8 cellular contexts compared by ENCODE assay signal in genomic region chr16:70703041-70703834, GRCh38. TPM values are rescaled to one million over a fixed set of nuclear protein-coding genes. Genes with fewer than 3 reads are reported as not detected.
DNase-seq lines count a peak whose midpoint lies in the region; ATAC-seq, FAIRE-seq and TF ChIP-seq lines count a peak whose summit lies in the region.

No MANE protein-coding gene starts in this region.

- H3K23me2 ChIP-seq in H1 (ENCODE audit: low read depth, low read length): no peaks in the 10 kb centered on the region

- H4K5ac ChIP-seq in H1 (ENCODE audit: insufficient read length, low read depth, low read length): no peak overlapping the region

- H2BK20ac ChIP-seq in H1 (ENCODE audit: low read length): no peak overlapping the region

- H3K56ac ChIP-seq in H1 (replicated peaks; ENCODE audit: insufficient read length, low read depth, low read length): no peak overlapping the region

- H4K20me1 ChIP-seq in H1 (replicated peaks in 1 of 2; ENCODE audit: control insufficient read depth in 1 of 2, insufficient read depth in 2 of 2, low read length in 2 of 2): peaks cover 0 to 6% of the 10 kb centered on the region in 2 experiments

- H4K8ac ChIP-seq in H1 (ENCODE audit: extremely low read depth, insufficient read depth, low read length): no peak overlapping the region

- POLR2A ChIA-PET in AG04449 (lab: Yijun Ruan, JAX): interaction anchor here (0.5 to 1.6 kb wide), 9 partner anchors 10 to 68 kb away, joined by 3 to 8 read pairs (median 4); no protein-coding TSS in a partner anchor
- POLR2A ChIA-PET in H1 (lab: Charles Lee; ENCODE audit: partially characterized antibody): interaction anchor here (0.7 to 1.5 kb wide), 5 partner anchors 9 to 48 kb away, joined by 3 to 5 read pairs (median 3); no protein-coding TSS in a partner anchor
- POLR2A ChIA-PET in CD4-positive, alpha-beta T cell (lab: Charles Lee): no interaction called here

- no peak overlapping the region for H2BK15ac ChIP-seq in H1 (ENCODE audit: low read length)

- H3K9ac ChIP-seq in H1 (replicated peaks in 1 of 4; ENCODE audit: extremely low read depth in 1 of 4, low read depth in 3 of 4, low read length in 3 of 4) (no peak overlapping the region), muscle layer of colon (ENCODE audit: low read length) (peak overlapping the region; percentile 58)

- TF ChIP-seq POLR2A in H1 (IDR thresholded peaks at IDR 0.05; ENCODE audit: control extremely low read depth in 1 of 2, low read depth in 2 of 2, low read length in 2 of 2): no peak

- H3K14ac ChIP-seq in H1 (ENCODE audit: insufficient read length): no peak overlapping the region

- H3K27me3 Mint-ChIP-seq in CD4-positive, alpha-beta T cell: no peaks in the 10 kb centered on the region

- no peaks in the 10 kb centered on the region for H3K9me3 Mint-ChIP-seq in CD4-positive, alpha-beta T cell

- H3K27ac ChIP-seq in H1 (ENCODE audit: low read depth, low read length) (no peak overlapping the region), muscle layer of colon (ENCODE audit: low read depth, low read length) (peak overlapping the region; percentile 90)
- no peak overlapping the region for H3K27ac ChIP-seq in CD4-positive, alpha-beta T cell (ENCODE audit: low read depth, low read length)

- H3K36me3 Mint-ChIP-seq in CD4-positive, alpha-beta T cell (ENCODE audit: low read depth): peaks cover 10% of the 10 kb centered on the region

- H3K79me2 ChIP-seq in H1 (ENCODE audit: control insufficient read depth in 1 of 2, insufficient read depth in 2 of 2, low read length in 2 of 2): no peaks in the 10 kb centered on the region

- 0 out of 2 replicates have a peak overlapping the region, but pooled peaks have one; percentile 61 for H2BK5ac ChIP-seq in H1 (ENCODE audit: low read depth, low read length)

- H3K36me3 ChIP-seq in MG63 (no peaks in the 10 kb centered on the region), H1 (ENCODE audit: control insufficient read depth in 2 of 4, insufficient read depth in 4 of 4, low read length in 3 of 4) (no peaks in the 10 kb centered on the region; a peak in 1 of 8 replicates), muscle layer of colon (ENCODE audit: insufficient read depth, low read length) (no peaks in the 10 kb centered on the region)

- intact Hi-C loops in CD4-positive, alpha-beta T cell (cut with DNase I, micrococcal nuclease): no loop called here

- H3K27me3 ChIP-seq in MG63 (no peaks in the 10 kb centered on the region), H1 (replicated peaks in 1 of 4; ENCODE audit: control insufficient read depth in 3 of 4, extremely low read depth in 1 of 4, insufficient read depth in 3 of 4, low read length in 3 of 4) (no peaks in the 10 kb centered on the region), muscle layer of colon (ENCODE audit: control insufficient read depth in 1 of 2, insufficient read depth in 2 of 2, low read length in 2 of 2) (no peaks in the 10 kb centered on the region)
- H3K27me3 ChIP-seq in CD4-positive, alpha-beta T cell (ENCODE audit: control insufficient read depth, insufficient read depth, low read length): no peaks in the 10 kb centered on the region

- H3K27ac Mint-ChIP-seq in CD4-positive, alpha-beta T cell: no peak overlapping the region

- peaks cover 5% of the 10 kb centered on the region for H3K4me1 Mint-ChIP-seq in CD4-positive, alpha-beta T cell (ENCODE audit: low read depth)

- no peak for TF ChIP-seq EP300 in H1 (IDR thresholded peaks at IDR 0.05; ENCODE audit: borderline replicate concordance in 1 of 2, low read depth in 2 of 2, low read length in 2 of 2)

- TF ChIP-seq RAD21 in H1 (IDR thresholded peaks at IDR 0.05 in 1 of 2, conservative IDR thresholded peaks at IDR 0.05 in 1 of 2; ENCODE audit: low read depth in 2 of 2, low read length in 2 of 2): no peak

- TF ChIP-seq CTCF in AG04449 (IDR thresholded peaks at IDR 0.05; ENCODE audit: insufficient read depth, low read length, missing control alignments) (peak; percentile 70), H1 (IDR thresholded peaks at IDR 0.05; ENCODE audit: control extremely low read depth in 1 of 3, insufficient read depth in 1 of 3, low read depth in 1 of 3, low read length in 3 of 3) (peak in 1 of 3 experiments; percentile 16; a peak in 1 of 4 replicates)
- no peak for TF ChIP-seq CTCF in CD4-positive, alpha-beta T cell (IDR thresholded peaks at IDR 0.05)

- H3K4me1 ChIP-seq in H1 (replicated peaks in 1 of 4; ENCODE audit: control insufficient read depth in 3 of 4, insufficient read depth in 4 of 4, low read length in 3 of 4) (peaks cover 0 to 14% (median 9%) of the 10 kb centered on the region in 4 experiments; a peak in 5 of 7 replicates), muscle layer of colon (ENCODE audit: insufficient read depth, low read length) (peaks cover 92% of the 10 kb centered on the region)

- no peak for FAIRE-seq in H1 (lab: Jason Lieb, UNC)

- no peak overlapping the region for H3K4me2 ChIP-seq in H1 (ENCODE audit: insufficient read depth in 1 of 2, low read depth in 2 of 2, low read length in 2 of 2)

- H2AFZ ChIP-seq in H1 (ENCODE audit: low read length): no peak overlapping the region

- no peak overlapping the region for H3K4me3 ChIP-seq in AG04449 (ENCODE audit: low read depth, low read length)
- no peak overlapping the region for H3K4me3 ChIP-seq in MG63
- no peak overlapping the region for H3K4me3 ChIP-seq in H1 (ENCODE audit: extremely low read depth in 1 of 4, insufficient read depth in 2 of 4, low read depth in 3 of 4, low read length in 4 of 4)
- H3K4me3 ChIP-seq in muscle layer of colon (ENCODE audit: low read depth in 1 of 2, low read length in 2 of 2): peak overlapping the region in 1 of 2 donors; percentile 12

- DNase-seq in AG04449 (ENCODE audit: low read depth, low spot score): peak; percentile 75
- DNase-seq in MG63: peak; percentile 80
- DNase-seq in H1 (ENCODE audit: low read depth in 1 of 2, low spot score in 2 of 2): no peak
- no peak for DNase-seq in cortex of kidney (lab: John Stamatoyannopoulos, UW)
- no peak for DNase-seq in CD4-positive, alpha-beta T cell
- DNase-seq in stimulated activated CD4-positive, alpha-beta T cell treated with anti-CD3 and anti-CD28 coated beads, Interleukin-1b, Interleukin-23, amount 100 ng/mL, for 48 hours: no peak
- DNase-seq in ecto neural progenitor cell (ENCODE audit: low spot score): no peak

- H3K9me3 ChIP-seq in MG63 (no peaks in the 10 kb centered on the region), H1 (ENCODE audit: insufficient read depth in 2 of 2, low read depth in 1 of 2, low read length in 1 of 2) (no peaks in the 10 kb centered on the region), muscle layer of colon (ENCODE audit: low read length) (no peaks in the 10 kb centered on the region)
- no peaks in the 10 kb centered on the region for H3K9me3 ChIP-seq in CD4-positive, alpha-beta T cell (ENCODE audit: control insufficient read depth, low read length)

- H4K91ac ChIP-seq in H1 (replicated peaks; ENCODE audit: insufficient read length, low read length): no peak overlapping the region

- peaks cover 2% of the 10 kb centered on the region; the same call in 1 of the 2 replicates for H3K79me1 ChIP-seq in H1 (ENCODE audit: low read depth, low read length)

- peak overlapping the region; percentile 38; the same call in 1 of the 2 replicates for H3K18ac ChIP-seq in H1 (ENCODE audit: extremely low read depth, low read length)

- 85% methylated on average over 16 of the region's 16 CpGs; no CpG with 5 or more reads in 1 of the 2 experiments for WGBS in H1 (ENCODE audit: extremely low coverage in 1 of 2, insufficient coverage in 1 of 2, insufficient read length in 1 of 2, insufficient replicate concordance in 2 of 2, low coverage in 1 of 2, low lambda C conversion rate in 2 of 2, missing lambda C conversion rate in 1 of 2), 2 experiments

- H2BK12ac ChIP-seq in H1 (ENCODE audit: low read depth, low read length): no peak overlapping the region

- no peak for ATAC-seq in CD4-positive, alpha-beta T cell (ENCODE audit: poor library complexity)

- CTCF ChIA-PET in AG04449 (lab: Yijun Ruan, JAX) (interaction anchor here (0.8 to 2.3 kb wide), 12 partner anchors 11 to 67 kb away, joined by 3 to 25 read pairs (median 4); no protein-coding TSS in a partner anchor), H1 (lab: Charles Lee; ENCODE audit: partially characterized antibody) (interaction anchor here (0.5 to 2.5 kb wide), 16 partner anchors 8 to 709 kb away, joined by 3 to 15 read pairs (median 4); no protein-coding TSS in a partner anchor)
- CTCF ChIA-PET in CD4-positive, alpha-beta T cell (lab: Charles Lee): no interaction called here

- H3K4ac ChIP-seq in H1 (replicated peaks; ENCODE audit: insufficient read length, low read depth, low read length): no peak overlapping the region

- no peak overlapping the region for H3K23ac ChIP-seq in H1 (ENCODE audit: insufficient read length)

- no peak overlapping the region; the same call in 1 of the 2 replicates for H2AK5ac ChIP-seq in H1 (ENCODE audit: low read depth, low read length)

- H2BK120ac ChIP-seq in H1 (replicated peaks; ENCODE audit: low read depth, low read length): no peak overlapping the region

- no peak overlapping the region for H3K4me3 Mint-ChIP-seq in CD4-positive, alpha-beta T cell

TF ChIP-seq in H1, 55 proteins besides CTCF, POLR2A, EP300 and RAD21 (continues in another document):
- peak; percentile 50; the same call in 1 of the 2 replicates for TF ChIP-seq TEAD4 (IDR thresholded peaks at IDR 0.05; ENCODE audit: low read depth, low read length)

RNA-seq across cellular contexts. Expression of gene MTSS2, which starts 17.4 kb away (rescaled TPM):
- 13.6 and 52.0 TPM in 2 replicates for total RNA-seq in MG63 (2014; rRNA removed; shearing (Covaris generic); ENCODE audit: low replicate concordance)
- 34.2 and 36.7 TPM in 2 replicates for total RNA-seq in H1 (2021; fragmentation: NEBNext Ultra II Directional; extraction: Animal tissue kit (Norgen Biotek cat#: 25700))
- polyA plus RNA-seq in H1 (2011; rRNA removed): 23.3 and 33.8 TPM in 2 replicates
- polyA plus RNA-seq in H1 (2011; cell fraction: cytosol; rRNA removed): 26.1 TPM
- 34.8 TPM for polyA plus RNA-seq in H1 (2011; cell fraction: nucleus; rRNA removed)
- polyA plus RNA-seq in H1 (2012, experiment 1 of 2): 22.4 to 38.9 TPM (median 37.5 TPM) in 4 replicates
- 14.0 TPM for polyA plus RNA-seq in H1 (2012, experiment 2 of 2)
- 32.8 TPM for polyA plus RNA-seq in H1 (2013, experiment 1 of 2)
- 34.0 TPM for polyA plus RNA-seq in H1 (2013, experiment 2 of 2)
- polyA minus RNA-seq in H1 (2011; rRNA and poly(A)+ RNA removed): 13.3 and 15.3 TPM in 2 replicates
- 23.2 TPM for polyA minus RNA-seq in H1 (2011; cell fraction: cytosol; rRNA and poly(A)+ RNA removed)
- 18.2 TPM for polyA minus RNA-seq in H1 (2011; cell fraction: nucleus; rRNA and poly(A)+ RNA removed)
- total RNA-seq in CD4-positive, alpha-beta T cell: 10 to 100 TPM; 15.4 to 16.4 TPM

RNA-seq across cellular contexts. Expression of gene IL34, which starts 56.9 kb away (rescaled TPM):
- total RNA-seq in MG63 (2014; rRNA removed; shearing (Covaris generic); ENCODE audit: low replicate concordance): 1.4 and 2.2 TPM in 2 replicates
- 4.0 and 4.6 TPM in 2 replicates for total RNA-seq in H1 (2021; fragmentation: NEBNext Ultra II Directional; extraction: Animal tissue kit (Norgen Biotek cat#: 25700))
- polyA plus RNA-seq in H1 (2011; rRNA removed): 5.6 and 8.0 TPM in 2 replicates
- 6.7 TPM for polyA plus RNA-seq in H1 (2011; cell fraction: cytosol; rRNA removed)
- polyA plus RNA-seq in H1 (2011; cell fraction: nucleus; rRNA removed): 9.0 TPM
- 4.6 to 6.5 TPM (median 5.2 TPM) in 4 replicates for polyA plus RNA-seq in H1 (2012, experiment 1 of 2)
- polyA plus RNA-seq in H1 (2012, experiment 2 of 2): 3.3 TPM
- 2.7 TPM for polyA plus RNA-seq in H1 (2013, experiment 1 of 2)
- 3.3 TPM for polyA plus RNA-seq in H1 (2013, experiment 2 of 2)
- 1.7 and 2.2 TPM in 2 replicates for polyA minus RNA-seq in H1 (2011; rRNA and poly(A)+ RNA removed)
- polyA minus RNA-seq in H1 (2011; cell fraction: cytosol; rRNA and poly(A)+ RNA removed): 4.3 TPM
- 1.5 TPM for polyA minus RNA-seq in H1 (2011; cell fraction: nucleus; rRNA and poly(A)+ RNA removed)
- under 1 TPM; 0.84 to 0.88 TPM for total RNA-seq in CD4-positive, alpha-beta T cell

Comparison
In these comparisons a context has a peak if more than half of its experiments do, and no peak if none do; other contexts are left out.
1. DNase-seq: peak in AG04449 (single experiment) and MG63 (single experiment); none in H1 (0 of 2), cortex of kidney (single experiment), CD4-positive, alpha-beta T cell (0 of 10), stimulated activated CD4-positive, alpha-beta T cell treated with anti-CD3 and anti-CD28 coated beads, Interleukin-1b, Interleukin-23, amount 100 ng/mL, for 48 hours (single experiment) and ecto neural progenitor cell (single experiment).